In the genomic region with DNA sequence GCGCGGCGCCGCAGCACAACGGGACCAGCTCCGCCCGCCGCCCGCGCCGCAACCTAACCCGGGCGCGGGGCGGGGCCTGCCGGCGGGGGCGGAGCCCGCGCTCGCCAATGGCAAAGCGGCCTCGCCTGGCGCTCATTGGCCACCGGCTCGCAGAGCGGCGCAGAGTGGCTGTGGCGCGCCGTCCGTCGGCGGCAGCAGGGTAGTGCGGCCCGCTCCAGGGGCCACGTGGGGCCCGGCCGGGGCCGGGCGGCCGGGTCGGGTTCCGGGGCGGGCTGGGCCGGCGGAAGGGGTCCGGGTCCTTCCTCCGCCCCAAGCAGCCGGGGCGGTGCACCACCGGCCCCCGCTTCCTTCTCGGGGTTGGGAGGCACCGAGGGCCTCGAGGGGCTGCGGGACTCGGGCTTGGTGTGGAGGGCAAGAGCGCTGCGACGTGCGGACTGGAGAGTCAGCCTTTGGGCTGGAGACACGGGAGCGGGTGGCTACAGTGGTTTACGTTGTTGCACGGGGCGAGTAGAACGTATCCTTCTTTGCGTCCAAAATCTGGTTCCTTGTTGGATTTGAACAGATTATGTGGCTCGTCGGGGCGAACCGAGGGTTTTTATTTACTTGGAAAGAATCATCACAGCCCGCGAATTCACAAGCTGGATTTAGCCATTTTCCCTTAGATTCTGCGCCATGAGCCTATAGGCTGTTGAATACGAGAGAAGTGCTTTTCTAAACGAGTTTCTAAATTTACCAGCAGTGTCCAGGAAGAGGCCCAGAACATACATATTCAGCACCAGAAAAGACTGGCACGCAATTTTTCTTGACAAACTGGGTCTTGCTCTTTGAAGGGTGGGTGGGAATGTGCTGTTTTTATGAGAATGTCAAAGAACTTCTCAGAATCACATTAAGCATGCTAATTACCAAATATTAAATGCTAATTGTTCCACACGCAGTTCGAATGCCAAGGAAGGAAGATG, we compare ENCODE assay signal across 8 cellular contexts. TPM values are rescaled to one million over a fixed set of nuclear protein-coding genes. Genes with fewer than 3 reads are reported as not detected.
DNase-seq lines count a peak whose midpoint lies in the region; ATAC-seq, FAIRE-seq and TF ChIP-seq lines count a peak whose summit lies in the region.

SRM (minus strand) TSS at position 29 of the 959 bp plus-strand sequence. CDS start 75 bp downstream, outside the sequence.

- ATAC-seq in HG02885 (IDR thresholded peaks at IDR 0.05; ENCODE audit: poor library complexity, unreplicated experiment) = peak; percentile 92

- H3K27me3 ChIP-seq in right atrium auricular region = no peaks in the 10 kb centered on the region

- FAIRE-seq in urothelium cell line (lab: Jason Lieb, UNC) = peak; percentile 63

- H3K9me3 ChIP-seq in right atrium auricular region = no peaks in the 10 kb centered on the region

- DNase-seq in NCI-H1694 treated with DMSO at 0.1 percent for 48 hours (lab: John Stamatoyannopoulos, UW) = peak; percentile 71
- DNase-seq in anterior cingulate cortex (lab: John Stamatoyannopoulos, UW) = peak; percentile 43 to 94 (median 83)
- DNase-seq in right atrium auricular region (ENCODE audit: low spot score) = peak; percentile 84
- peak; percentile 63 for DNase-seq in pulmonary artery endothelial cell (ENCODE audit: low read depth, low spot score)
- peak; percentile 99 for DNase-seq in urothelium cell line (ENCODE audit: low spot score)

- intact Hi-C loops in T-helper 2 cell treated with Interferon-gamma antibody and Interleukin-4, amounts not matched to agents 100 ng/mL and 5 ng/mL, for 36 hours (cut with micrococcal nuclease) = loop anchor here (1.0 to 5.0 kb wide), 3 partner anchors 23 to 742 kb away; partner anchors contain the start of gene EXOSC10

- H3K4me3 ChIP-seq in right atrium auricular region = peak within 1 kb of the TSS; percentile 97 to 98

- TF ChIP-seq POLR2A in GM15510 (IDR thresholded peaks at IDR 0.05; ENCODE audit: borderline replicate concordance, extremely low read depth, insufficient read length) = peak; percentile 55

- peak; percentile 48 to 53 for TF ChIP-seq CTCF in right atrium auricular region (IDR thresholded peaks at IDR 0.05)

- H3K4me1 ChIP-seq in right atrium auricular region = peaks cover 0 to 27% of the 10 kb centered on the region in 2 donors

- H3K27ac ChIP-seq in right atrium auricular region = peak within 1 kb of the TSS; percentile 51 to 76

- peaks cover 18% of the 10 kb centered on the region for H3K36me3 ChIP-seq in right atrium auricular region

RNA-seq across cellular contexts. Expression of gene SRM, which starts in this region (rescaled TPM):
- total RNA-seq in T-helper 2 cell treated with Interferon-gamma antibody and Interleukin-4, amounts not matched to agents 100 ng/mL and 5 ng/mL, for 36 hours = 146 and 151 TPM in 2 replicates
- total RNA-seq in right atrium auricular region = 10 to 100 TPM; 52.8 to 71.5 TPM
- total RNA-seq in pulmonary artery endothelial cell = 15.7 and 22.7 TPM in 2 replicates

Comparison
In these comparisons a context has a peak if more than half of its experiments do, and no peak if none do; other contexts are left out.
1. Peak in every context shown above with its lines: DNase-seq, ATAC-seq, H3K4me3 ChIP-seq and H3K27ac ChIP-seq.